In the genomic region with DNA sequence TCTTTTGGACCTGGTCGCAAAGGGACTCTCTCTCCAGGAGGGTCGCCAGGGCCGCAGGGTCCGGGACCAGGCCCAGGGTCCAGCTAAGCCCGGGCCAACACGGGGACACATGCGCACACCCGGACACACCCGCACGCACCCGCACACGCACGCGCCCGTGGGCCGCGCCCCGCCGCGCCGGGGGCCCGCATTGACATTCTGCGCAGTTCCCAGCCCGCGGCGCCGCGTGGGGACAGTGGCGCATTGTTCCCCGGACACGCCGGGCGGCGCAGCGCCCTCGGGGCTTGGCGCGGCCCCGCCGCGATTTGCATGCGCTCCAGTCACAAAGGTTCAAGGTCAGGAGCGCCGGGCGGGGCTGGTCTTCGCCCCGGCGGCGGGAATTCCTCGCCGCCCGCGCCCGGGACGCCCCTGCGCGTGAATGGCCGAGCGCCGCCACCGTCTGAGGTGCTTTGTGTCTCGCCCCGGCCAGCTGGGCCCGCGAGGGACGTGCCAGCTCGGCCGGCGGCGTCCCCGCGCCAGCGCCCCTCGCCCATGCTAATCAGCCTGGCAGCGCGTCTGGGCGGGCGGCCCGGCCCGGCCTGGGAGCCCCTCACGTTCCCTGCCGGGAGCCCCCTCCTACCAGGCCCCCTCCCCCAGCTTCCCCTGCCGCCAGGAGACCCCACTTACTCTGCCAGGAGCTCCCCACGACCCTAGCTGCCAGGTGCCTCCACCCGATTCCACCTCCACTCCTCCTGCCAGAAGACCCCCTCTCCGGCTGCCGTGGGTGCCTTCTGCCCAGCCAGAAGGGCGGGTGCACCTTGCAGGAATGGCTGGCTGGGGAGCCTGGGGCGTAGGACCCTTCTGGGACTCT, we compare ENCODE assay signal across 9 cellular contexts. TPM values are rescaled to one million over a fixed set of nuclear protein-coding genes. Genes with fewer than 3 reads are reported as not detected.
DNase-seq lines count a peak whose midpoint lies in the region; ATAC-seq and TF ChIP-seq lines count a peak whose summit lies in the region.
"Had no signal": no experiment of that assay in that cellular context is flagged by ENCODE, and none has a peak within 500 bp of the region (broad histone marks: within the 10 kb centered on the region; RNA-seq: fewer than 3 reads in every experiment).

No MANE protein-coding gene starts in this region.

- no peaks in the 10 kb centered on the region for H3K9me3 ChIP-seq in mucosa of descending colon
- H3K9me3 ChIP-seq in thyroid gland, result no peaks in the 10 kb centered on the region

- H3K4me3 ChIP-seq in mucosa of descending colon, result no peak overlapping the region
- H3K4me3 ChIP-seq in thyroid gland (replicated peaks in 1 of 3), result peak overlapping the region in 2 of 3 donors; percentile 23 to 42

- no peaks in the 10 kb centered on the region for H3K27me3 ChIP-seq in thyroid gland

- intact Hi-C loops in mucosa of descending colon (cut with DNase I, micrococcal nuclease) (no loop called here), thyroid gland (cut with DNase I) (no loop called here)

- TF ChIP-seq CTCF in mucosa of descending colon (IDR thresholded peaks at IDR 0.05), result no peak
- TF ChIP-seq CTCF in thyroid gland (IDR thresholded peaks at IDR 0.05), result peak in 2 of 6 experiments; percentile 19 to 30

- DNase-seq in DMS53 (lab: John Stamatoyannopoulos, UW) (peak; percentile 65), DMS53 treated with DMSO at 0.1 percent for 48 hours (lab: John Stamatoyannopoulos, UW; ENCODE audit: unreplicated experiment) (no peak), erythroblast (lab: John Stamatoyannopoulos, UW) (peak; percentile 24 to 25), mucosa of descending colon (peak; percentile 81 to 88 (median 87)), thyroid gland (peak; percentile 46 to 63), NCI-H2029 treated with DMSO at 0.1 percent for 48 hours (lab: John Stamatoyannopoulos, UW) (no peak)
- no peak for DNase-seq in stimulated activated naive CD4-positive, alpha-beta T cell treated with Interleukin-2 at 50 U/mL for 16 hours (lab: John Stamatoyannopoulos, UW)

- WGBS in thyroid gland, 2 donors, result 18 to 47% methylated on average over 14 to 28 of the region's 89 CpGs

- H3K27ac ChIP-seq in thyroid gland, result peak overlapping the region in 2 of 3 donors; percentile 64 to 65
- H3K27ac ChIP-seq: HL-60 had no signal

- ATAC-seq in mucosa of descending colon (peak; percentile 92), HG03342 (IDR thresholded peaks at IDR 0.05; ENCODE audit: unreplicated experiment) (no peak)

- no peaks in the 10 kb centered on the region for H3K36me3 ChIP-seq in mucosa of descending colon (ENCODE audit: low read depth)
- no peaks in the 10 kb centered on the region for H3K36me3 ChIP-seq in thyroid gland

- H3K4me1 ChIP-seq in mucosa of descending colon (ENCODE audit: low read depth) (peaks cover 9% of the 10 kb centered on the region), thyroid gland (peaks cover 4 to 14% of the 10 kb centered on the region in 2 donors)

- TF ChIP-seq POLR2A in erythroblast (IDR thresholded peaks at IDR 0.05; ENCODE audit: low read length), result peak; percentile 14
- TF ChIP-seq POLR2A in thyroid gland (IDR thresholded peaks at IDR 0.05), result peak in 1 of 2 donors; percentile 29

RNA-seq across cellular contexts. Expression of a gene that starts 50.5 kb away (rescaled TPM):
- total RNA-seq in mucosa of descending colon (not detected), thyroid gland (1 to 10 TPM in 2 of 4 donors, under 1 TPM in 1, not detected in 1; 0.83 to 4.3 (median 2.5) TPM)

Comparison
In these comparisons a context has a peak if more than half of its experiments do, and no peak if none do; other contexts are left out.
1. DNase-seq: peak in DMS53 (single experiment), erythroblast (2 of 2), mucosa of descending colon (3 of 3) and thyroid gland (2 of 2); none in DMS53 treated with DMSO at 0.1 percent for 48 hours (single experiment), stimulated activated naive CD4-positive, alpha-beta T cell treated with Interleukin-2 at 50 U/mL for 16 hours (single experiment) and NCI-H2029 treated with DMSO at 0.1 percent for 48 hours (single experiment).